In genomic region chr9:36007309-36007708, GRCh38 we compare ENCODE assay signal across 16 cellular contexts. TPM values are rescaled to one million over a fixed set of nuclear protein-coding genes. Genes with fewer than 3 reads are reported as not detected.
DNase-seq lines count a peak whose midpoint lies in the region; ATAC-seq, FAIRE-seq and TF ChIP-seq lines count a peak whose summit lies in the region.
"Had no signal": no experiment of that assay in that cellular context is flagged by ENCODE, and none has a peak within 500 bp of the region (broad histone marks: within the 10 kb centered on the region; RNA-seq: fewer than 3 reads in every experiment).

No MANE protein-coding gene starts in this region.

- H3K36me3 Mint-ChIP-seq in immature natural killer cell, result no peaks in the 10 kb centered on the region
- H3K36me3 Mint-ChIP-seq: CD4-positive, CD25-positive, alpha-beta regulatory T cell had no signal

- H3K27ac Mint-ChIP-seq in immature natural killer cell, result no peak overlapping the region
- H3K27ac Mint-ChIP-seq: CD4-positive, CD25-positive, alpha-beta regulatory T cell; nephron had no signal

- intact Hi-C loops in endothelial cell of umbilical vein (cut with micrococcal nuclease), result loop anchor here (5.0 kb wide), 3 partner anchors 50 to 100 kb away; partner anchors contain the start of genes HRCT1, OR2S2 and SPAAR

- no peaks in the 10 kb centered on the region for H3K9me3 ChIP-seq in Loucy (ENCODE audit: insufficient read depth, low read depth, low read length)
- H3K9me3 ChIP-seq in endothelial cell of umbilical vein (replicated peaks; ENCODE audit: control insufficient read depth, insufficient read depth, low read length), result no peaks in the 10 kb centered on the region
- H3K9me3 ChIP-seq: sigmoid colon, thoracic aorta had no signal

- ATAC-seq in GM18498 (IDR thresholded peaks at IDR 0.05; ENCODE audit: unreplicated experiment), result peak; percentile 54
- ATAC-seq in GM19324 (IDR thresholded peaks at IDR 0.05; ENCODE audit: low FRiP score, unreplicated experiment), result no peak
- ATAC-seq: heart right ventricle had no signal

- no peaks in the 10 kb centered on the region for H3K36me3 ChIP-seq in Loucy (ENCODE audit: insufficient read depth, low read length)
- no peaks in the 10 kb centered on the region for H3K36me3 ChIP-seq in endothelial cell of umbilical vein (ENCODE audit: control insufficient read depth in 2 of 2, extremely low read depth in 1 of 2, insufficient read depth in 2 of 2, low read length in 2 of 2)
- H3K36me3 ChIP-seq: heart right ventricle, sigmoid colon, thoracic aorta had no signal

- no peak for TF ChIP-seq POLR2A in endothelial cell of umbilical vein (IDR thresholded peaks at IDR 0.05; ENCODE audit: low read depth, low read length)

- H3F3A ChIP-seq in Loucy (ENCODE audit: low read depth), result no peaks in the 10 kb centered on the region

- no peak overlapping the region for H3K4me3 Mint-ChIP-seq in immature natural killer cell
- H3K4me3 Mint-ChIP-seq: nephron had no signal

- no peaks in the 10 kb centered on the region for H3K9me2 ChIP-seq in Loucy (replicated peaks; ENCODE audit: low read depth, low read length)

- H3K9me1 ChIP-seq in endothelial cell of umbilical vein (replicated peaks; ENCODE audit: control insufficient read depth, extremely low read depth, insufficient read depth, low read length), result no peaks in the 10 kb centered on the region

- peaks cover 1 to 5% of the 10 kb centered on the region in 2 donors for H3K4me1 Mint-ChIP-seq in immature natural killer cell
- H3K4me1 Mint-ChIP-seq: nephron had no signal

- CTCF ChIA-PET in endothelial cell of umbilical vein (lab: Charles Lee), result interaction anchor here (0.8 to 5.7 kb wide), 18 partner anchors 12 to 217 kb away, joined by 3 to 60 read pairs (median 4); partner anchors contain the start of gene CCIN

- POLR2A ChIA-PET in endothelial cell of umbilical vein (lab: Charles Lee), result no interaction called here

- H2AFZ ChIP-seq in Loucy (ENCODE audit: low read length) (peak overlapping the region; percentile 46; the same call in 1 of the 2 replicates), endothelial cell of umbilical vein (ENCODE audit: low read depth, low read length) (no peak overlapping the region)

- DNase-seq in GM20000 (ENCODE audit: low spot score) (peak; percentile 62), endothelial cell of umbilical vein (ENCODE audit: low read depth, low spot score) (peak; percentile 3), retina (no peak), immature natural killer cell (no peak)
- DNase-seq: activated T-cell treated with anti-CD3 and anti-CD28 coated beads, Interleukin-2, amount 50 U/mL, for 48 hours; CD4-positive, CD25-positive, alpha-beta regulatory T cell; heart right ventricle; MM.1S; NCI-H524; SHP77 treated with DMSO at 0.1 percent for 48 hours; sigmoid colon had no signal

- H4K20me1 ChIP-seq in Loucy (ENCODE audit: insufficient read depth, low read length, poor library complexity, severe bottlenecking) (no peaks in the 10 kb centered on the region), endothelial cell of umbilical vein (replicated peaks; ENCODE audit: control insufficient read depth, extremely low read depth, insufficient read depth, low read length) (no peaks in the 10 kb centered on the region)

- no peak overlapping the region for H3K4me3 ChIP-seq in Loucy (ENCODE audit: low read length, poor library complexity, severe bottlenecking)
- no peak overlapping the region for H3K4me3 ChIP-seq in endothelial cell of umbilical vein (replicated peaks in 1 of 3; ENCODE audit: insufficient read depth in 1 of 3, low read depth in 1 of 3, low read length in 3 of 3)
- H3K4me3 ChIP-seq: heart right ventricle, sigmoid colon, thoracic aorta had no signal

- H3K4me1 ChIP-seq in Loucy (ENCODE audit: insufficient read depth, low read length, poor library complexity, severe bottlenecking) (peaks cover 3% of the 10 kb centered on the region), endothelial cell of umbilical vein (ENCODE audit: control insufficient read depth, extremely low read depth, insufficient read depth, low read length) (no peaks in the 10 kb centered on the region)

- H3K9me3 Mint-ChIP-seq in immature natural killer cell, result peaks cover 0 to 2% (median 0%) of the 10 kb centered on the region in 6 donors

- H3K79me2 ChIP-seq in Loucy (ENCODE audit: insufficient read depth, low read length) (no peaks in the 10 kb centered on the region), endothelial cell of umbilical vein (ENCODE audit: control insufficient read depth, insufficient read depth, low read length) (no peaks in the 10 kb centered on the region)

- H3K4me2 ChIP-seq in Loucy (ENCODE audit: low read depth, low read length, poor library complexity, severe bottlenecking) (no peak overlapping the region), endothelial cell of umbilical vein (ENCODE audit: insufficient read depth, low read length) (no peak overlapping the region)

- no peak overlapping the region for H3K27ac ChIP-seq in endothelial cell of umbilical vein (ENCODE audit: insufficient read depth, low read depth, low read length)
- H3K27ac ChIP-seq: heart right ventricle, sigmoid colon, thoracic aorta had no signal

- BruUV-seq in endothelial cell of umbilical vein (replicated peaks; lab: Mats Ljungman, UMichigan), result no TSS peak

- H3K9ac ChIP-seq in Loucy (ENCODE audit: low read depth, low read length, poor library complexity, severe bottlenecking), result no peak overlapping the region
- no peak overlapping the region for H3K9ac ChIP-seq in endothelial cell of umbilical vein (replicated peaks; ENCODE audit: extremely low read depth, insufficient read depth, low read length)

- H3K27me3 Mint-ChIP-seq in immature natural killer cell (ENCODE audit: low read depth in 3 of 3), result peaks cover 1 to 31% (median 9%) of the 10 kb centered on the region in 3 donors

- TF ChIP-seq CTCF in GM20000 (IDR thresholded peaks at IDR 0.05; ENCODE audit: extremely low read depth, missing control alignments), result no peak
- no peak for TF ChIP-seq CTCF in Loucy (conservative IDR thresholded peaks at IDR 0.05; ENCODE audit: low read length)
- TF ChIP-seq CTCF in endothelial cell of umbilical vein (IDR thresholded peaks at IDR 0.05; ENCODE audit: extremely low read depth in 1 of 2, insufficient read depth in 1 of 2, low read depth in 1 of 2, low read length in 2 of 2), result no peak

- dilution Hi-C loops in endothelial cell of umbilical vein (cut with MboI; ENCODE audit: extremely low pct_ligation_motif_present, low sequenced_read_pairs), result no loop called here

- H3K27me3 ChIP-seq in Loucy (ENCODE audit: insufficient read depth, low read length, poor library complexity, severe bottlenecking) (no peaks in the 10 kb centered on the region), endothelial cell of umbilical vein (ENCODE audit: control insufficient read depth in 2 of 2, insufficient read depth in 2 of 2, low read length in 2 of 2) (peaks cover 9 to 18% of the 10 kb centered on the region in 2 experiments)

- FAIRE-seq in endothelial cell of umbilical vein (lab: Jason Lieb, UNC), result no peak

TF ChIP-seq in endothelial cell of umbilical vein, 7 proteins besides CTCF, POLR2A, EP300 and RAD21:
- TF ChIP-seq JUN (IDR thresholded peaks at IDR 0.05; ENCODE audit: borderline replicate concordance, insufficient read depth, insufficient read length, low read depth) (no peak), POLR2AphosphoS5 (IDR thresholded peaks at IDR 0.05; ENCODE audit: insufficient read depth, low read depth, low read length) (no peak), FOS (IDR thresholded peaks at IDR 0.05; ENCODE audit: borderline replicate concordance, insufficient read depth, low read length) (no peak), MYC (IDR thresholded peaks at IDR 0.05; ENCODE audit: low read depth, low read length) (no peak), MAX (IDR thresholded peaks at IDR 0.05; ENCODE audit: insufficient read depth, insufficient read length) (no peak)

RNA-seq across cellular contexts. Expression of gene RECK, which starts 29.4 kb away (rescaled TPM):
- total RNA-seq in endothelial cell of umbilical vein, result 14.1 and 14.5 TPM in 2 replicates
- polyA plus RNA-seq in endothelial cell of umbilical vein, result 12.0 and 12.4 TPM in 2 replicates
- 13.7 and 15.4 TPM in 2 replicates for polyA plus RNA-seq in endothelial cell of umbilical vein (2011; cell fraction: cytosol; rRNA removed)
- 12.5 and 15.5 TPM in 2 replicates for polyA plus RNA-seq in endothelial cell of umbilical vein (2011; cell fraction: nucleus; rRNA removed)
- 22.2 and 22.3 TPM in 2 replicates for polyA plus RNA-seq in endothelial cell of umbilical vein (2012)
- polyA minus RNA-seq in endothelial cell of umbilical vein, result 17.2 and 19.1 TPM in 2 replicates
- polyA minus RNA-seq in endothelial cell of umbilical vein (2011; cell fraction: cytosol; rRNA and poly(A)+ RNA removed), result 0.31 TPM
- 7.3 and 9.6 TPM in 2 replicates for polyA minus RNA-seq in endothelial cell of umbilical vein (2011; cell fraction: nucleus; rRNA and poly(A)+ RNA removed)
- 10 to 100 TPM in 2 of 3 donors, 1 to 10 TPM in 1; 7.8 to 14.4 (median 13.8) TPM for polyA plus RNA-seq in immature natural killer cell

RNA-seq across cellular contexts. Expression of gene OR2S2, which starts 49.4 kb away (rescaled TPM):
- total RNA-seq in endothelial cell of umbilical vein, result not detected in 2 replicates
- polyA plus RNA-seq in endothelial cell of umbilical vein, result not detected in 2 replicates
- polyA plus RNA-seq in endothelial cell of umbilical vein (2011; cell fraction: cytosol; rRNA removed), result not detected in 2 replicates
- not detected in 2 replicates for polyA plus RNA-seq in endothelial cell of umbilical vein (2011; cell fraction: nucleus; rRNA removed)
- not detected in 2 replicates for polyA plus RNA-seq in endothelial cell of umbilical vein (2012)
- not detected in 2 replicates for polyA minus RNA-seq in endothelial cell of umbilical vein
- polyA minus RNA-seq in endothelial cell of umbilical vein (2011; cell fraction: cytosol; rRNA and poly(A)+ RNA removed), result not detected
- polyA minus RNA-seq in endothelial cell of umbilical vein (2011; cell fraction: nucleus; rRNA and poly(A)+ RNA removed), result not detected in 2 replicates
- polyA plus RNA-seq in immature natural killer cell, result not detected
- total RNA-seq: CD4-positive, CD25-positive, alpha-beta regulatory T cell; heart right ventricle; sigmoid colon; thoracic aorta had no signal
- polyA plus RNA-seq: CD4-positive, CD25-positive, alpha-beta regulatory T cell; heart right ventricle; sigmoid colon had no signal

Comparison
In these comparisons a context has a peak if more than half of its experiments do, and no peak if none do; other contexts are left out.
1. DNase-seq: peak in GM20000 (single experiment) and endothelial cell of umbilical vein (single experiment); none in retina (single experiment) and immature natural killer cell (0 of 3).